15 cellular contexts compared by ENCODE assay signal in the genomic region with DNA sequence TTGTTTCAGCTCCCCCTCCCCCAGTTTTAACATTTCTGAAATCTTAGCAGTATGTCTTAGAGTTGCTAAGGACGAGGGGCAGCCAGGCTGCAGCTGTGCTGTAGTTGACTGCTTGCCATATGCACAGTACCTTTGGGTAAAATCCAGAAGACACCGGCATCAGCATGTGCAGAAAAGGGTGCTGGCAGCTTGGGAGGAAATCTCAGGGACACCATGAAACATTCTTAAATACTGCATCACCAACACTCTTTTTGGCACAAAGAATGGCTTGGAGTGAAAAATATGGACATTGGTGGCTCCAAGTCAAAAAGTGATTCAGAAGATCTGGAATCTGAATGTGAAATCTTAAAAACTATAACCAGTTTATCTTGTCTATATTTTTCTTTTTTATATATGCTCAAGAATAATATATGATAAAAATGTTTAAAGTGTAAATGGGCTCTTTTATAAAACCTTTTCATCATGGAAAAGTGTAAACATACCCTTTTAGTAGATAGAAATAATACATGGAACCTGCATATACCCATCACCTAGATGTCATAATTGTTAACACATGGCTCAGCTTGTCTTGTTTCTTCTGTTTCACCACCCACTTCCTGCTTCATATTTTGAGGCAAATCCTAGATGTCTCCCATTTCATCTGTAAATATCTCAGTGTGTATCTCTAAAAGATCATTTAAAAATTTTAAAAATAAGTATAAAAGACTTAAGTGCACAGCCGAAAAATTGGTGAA. TPM values are rescaled to one million over a fixed set of nuclear protein-coding genes. Genes with fewer than 3 reads are reported as not detected.
A peak's percentile ranks its signal among the peaks of the same experiment; 100 is the strongest.
DNase-seq lines count a peak whose midpoint lies in the region; ATAC-seq and TF ChIP-seq lines count a peak whose summit lies in the region.
"Had no signal": no experiment of that assay in that cellular context is flagged by ENCODE, and none has a peak within 500 bp of the region (broad histone marks: within the 10 kb centered on the region; RNA-seq: fewer than 3 reads in every experiment).

No MANE protein-coding gene starts in this region.

- H2AFZ ChIP-seq in SK-N-SH (ENCODE audit: low read depth), result no peak overlapping the region

- H3K9me3 Mint-ChIP-seq in CD8-positive, alpha-beta T cell, result no peaks in the 10 kb centered on the region
- H3K9me3 Mint-ChIP-seq: activated T-helper 2 cell treated with anti-CD3 and anti-CD28 coated beads, Interferon-gamma antibody, Interleukin-2, Interleukin-4, amounts not matched to agents 10 μg/mL and 5 μg/mL and 100 μg/mL, durations not matched to agents 14 hours and 24 hours and 36 hours; dendritic cell treated with granulocyte-macrophage colony-stimulating factor and Interleukin-4, amounts not matched to agents 40 ng/mL and 50 ng/mL, for 4 days had no signal

- peaks cover 51% of the 10 kb centered on the region for H3K36me3 Mint-ChIP-seq in CD8-positive, alpha-beta T cell

- no peak for TF ChIP-seq RAD21 in SK-N-SH (IDR thresholded peaks at IDR 0.05; ENCODE audit: low read length)

- no peak for DNase-seq in CD8-positive, alpha-beta T cell
- DNase-seq in SK-N-SH, result no peak
- DNase-seq in fibroblast of gingiva (ENCODE audit: low read depth), result peak; percentile 81
- peak; percentile 21 for DNase-seq in occipital lobe (lab: John Stamatoyannopoulos, UW)
- DNase-seq in NCI-H2081 (lab: John Stamatoyannopoulos, UW), result no peak
- DNase-seq in upper lobe of right lung, result no peak
- no peak for DNase-seq in GM20000 (ENCODE audit: low spot score)
- DNase-seq: activated CD4-positive, alpha-beta T cell treated with anti-CD3 and anti-CD28 coated beads for 4 hours; head of caudate nucleus; NCI-H1694 had no signal

- H3K36me3 ChIP-seq in CD8-positive, alpha-beta T cell (ENCODE audit: insufficient read depth, low read length), result no peaks in the 10 kb centered on the region
- peaks cover 28 to 41% of the 10 kb centered on the region in 2 experiments for H3K36me3 ChIP-seq in SK-N-SH (replicated peaks in 1 of 2; ENCODE audit: control insufficient read depth in 1 of 2, insufficient read depth in 2 of 2, low read length in 1 of 2)
- peaks cover 15% of the 10 kb centered on the region for H3K36me3 ChIP-seq in upper lobe of right lung

- TF ChIP-seq CTCF in CD8-positive, alpha-beta T cell (IDR thresholded peaks at IDR 0.05), result no peak
- TF ChIP-seq CTCF in SK-N-SH (IDR thresholded peaks at IDR 0.05) (no peak), upper lobe of right lung (IDR thresholded peaks at IDR 0.05) (no peak), GM20000 (IDR thresholded peaks at IDR 0.05; ENCODE audit: extremely low read depth, missing control alignments) (no peak)

- no peaks in the 10 kb centered on the region for H4K20me1 ChIP-seq in SK-N-SH (ENCODE audit: insufficient read depth)

- POLR2A ChIA-PET in CD8-positive, alpha-beta T cell (lab: Charles Lee), result interaction anchor here (1.8 to 2.1 kb wide), 2 partner anchors 12 to 45 kb away, joined by 6 to 10 read pairs; a partner anchor contains a TSS
- POLR2A ChIA-PET in SK-N-SH (lab: Yijun Ruan, JAX), result no interaction called here

- no peak overlapping the region; the same call in 1 of the 2 replicates for H3K9ac ChIP-seq in SK-N-SH

- CTCF ChIA-PET in CD8-positive, alpha-beta T cell (lab: Charles Lee), result interaction anchor here (0.8 to 2.3 kb wide), 6 partner anchors 13 to 77 kb away, joined by 3 to 11 read pairs (median 4); no protein-coding TSS in a partner anchor
- CTCF ChIA-PET in SK-N-SH (lab: Yijun Ruan, JAX), result interaction anchor here (0.7 to 2.7 kb wide), 11 partner anchors 10 to 146 kb away, joined by 3 to 20 read pairs (median 4); no protein-coding TSS in a partner anchor

- TF ChIP-seq EP300 in SK-N-SH (IDR thresholded peaks at IDR 0.05; ENCODE audit: borderline replicate concordance in 1 of 2, low read depth in 1 of 2, low read length in 1 of 2), result peak in 1 of 2 experiments; percentile 57; a peak in 1 of 4 replicates

- ATAC-seq in CD8-positive, alpha-beta T cell, result no peak
- ATAC-seq in HG03432 (IDR thresholded peaks at IDR 0.05; ENCODE audit: unreplicated experiment), result no peak
- no peak for ATAC-seq in upper lobe of right lung

- peaks cover 87% of the 10 kb centered on the region for H3K4me1 Mint-ChIP-seq in CD8-positive, alpha-beta T cell (ENCODE audit: low read depth)

- WGBS in SK-N-SH (ENCODE audit: low lambda C conversion rate), result 36% methylated on average over 3 of the region's 3 CpGs

- H3K4me2 ChIP-seq in SK-N-SH, result peak overlapping the region; percentile 49; the same call in 1 of the 2 replicates

- H3K79me2 ChIP-seq in SK-N-SH (ENCODE audit: insufficient read depth), result no peaks in the 10 kb centered on the region

- no peaks in the 10 kb centered on the region for H3K27me3 ChIP-seq in CD8-positive, alpha-beta T cell (ENCODE audit: insufficient read depth, low read length)
- no peaks in the 10 kb centered on the region for H3K27me3 ChIP-seq in SK-N-SH (ENCODE audit: insufficient read depth)
- no peaks in the 10 kb centered on the region for H3K27me3 ChIP-seq in upper lobe of right lung

- H3K9me3 ChIP-seq in CD8-positive, alpha-beta T cell (ENCODE audit: low read length), result no peaks in the 10 kb centered on the region
- no peaks in the 10 kb centered on the region for H3K9me3 ChIP-seq in SK-N-SH
- H3K9me3 ChIP-seq in upper lobe of right lung, result no peaks in the 10 kb centered on the region

- intact Hi-C loops in CD8-positive, alpha-beta T cell (cut with DNase I, micrococcal nuclease), result loop anchor here in 1 of 2 experiments (2.0 kb wide), 1 partner anchor 45 kb away; a partner anchor contains a TSS
- intact Hi-C loops in upper lobe of right lung (cut with DNase I), result no loop called here

- H3K4me1 ChIP-seq in CD8-positive, alpha-beta T cell (ENCODE audit: insufficient read depth, low read length), result peaks cover 96% of the 10 kb centered on the region
- peaks cover 11 to 17% of the 10 kb centered on the region in 2 experiments; a peak in 3 of 4 replicates for H3K4me1 ChIP-seq in SK-N-SH (ENCODE audit: control insufficient read depth in 1 of 2, insufficient read depth in 2 of 2, low read depth in 1 of 2, low read length in 1 of 2)
- peaks cover 49% of the 10 kb centered on the region for H3K4me1 ChIP-seq in upper lobe of right lung

- peak overlapping the region; percentile 88 for H3K27ac Mint-ChIP-seq in CD8-positive, alpha-beta T cell
- H3K27ac Mint-ChIP-seq: activated T-helper 2 cell treated with anti-CD3 and anti-CD28 coated beads, Interferon-gamma antibody, Interleukin-2, Interleukin-4, amounts not matched to agents 10 μg/mL and 5 μg/mL and 100 μg/mL, durations not matched to agents 14 hours and 24 hours and 36 hours; dendritic cell treated with granulocyte-macrophage colony-stimulating factor and Interleukin-4, amounts not matched to agents 40 ng/mL and 50 ng/mL, for 4 days had no signal

- no peak overlapping the region for H3K4me3 Mint-ChIP-seq in CD8-positive, alpha-beta T cell
- H3K4me3 Mint-ChIP-seq: dendritic cell treated with granulocyte-macrophage colony-stimulating factor and Interleukin-4, amounts not matched to agents 40 ng/mL and 50 ng/mL, for 4 days had no signal

- H3K27ac ChIP-seq in CD8-positive, alpha-beta T cell (ENCODE audit: low read depth, low read length), result peak overlapping the region; percentile 26
- H3K27ac ChIP-seq in SK-N-SH (ENCODE audit: low read depth in 2 of 2, low read length in 1 of 2) (peak overlapping the region; percentile 64 to 83; a peak in 3 of 4 replicates), upper lobe of right lung (no peak overlapping the region)

- no peaks in the 10 kb centered on the region for H3K9me2 ChIP-seq in SK-N-SH

- H3K4me3 ChIP-seq in CD8-positive, alpha-beta T cell (ENCODE audit: low read depth, low read length), result no peak overlapping the region
- H3K4me3 ChIP-seq in SK-N-SH (ENCODE audit: low read depth in 2 of 2, low read length in 1 of 2) (peak overlapping the region in 1 of 2 experiments; percentile 4; a peak in 1 of 4 replicates), upper lobe of right lung (no peak overlapping the region)

- H3K27me3 Mint-ChIP-seq in CD8-positive, alpha-beta T cell (ENCODE audit: low read depth), result no peaks in the 10 kb centered on the region
- H3K27me3 Mint-ChIP-seq: dendritic cell treated with granulocyte-macrophage colony-stimulating factor and Interleukin-4, amounts not matched to agents 40 ng/mL and 50 ng/mL, for 4 days had no signal

- peaks cover 34% of the 10 kb centered on the region for H3F3A ChIP-seq in SK-N-SH (replicated peaks; ENCODE audit: insufficient read depth)

TF ChIP-seq in SK-N-SH, 30 proteins besides CTCF, POLR2A, EP300 and RAD21 (continues in another document):
- TF ChIP-seq NRF1 (IDR thresholded peaks at IDR 0.05; ENCODE audit: low read depth, low read length), result no peak
- no peak for TF ChIP-seq GABPA (IDR thresholded peaks at IDR 0.05; ENCODE audit: low read depth)
- TF ChIP-seq RFX5 (IDR thresholded peaks at IDR 0.05; ENCODE audit: low read length), result no peak
- no peak for TF ChIP-seq MXI1 (IDR thresholded peaks at IDR 0.05; ENCODE audit: low read depth, low read length)
- TF ChIP-seq JUND (IDR thresholded peaks at IDR 0.05), result peak; percentile 57
- TF ChIP-seq YY1 (IDR thresholded peaks at IDR 0.05; ENCODE audit: low read depth), result no peak
- TF ChIP-seq, protein P1, sequence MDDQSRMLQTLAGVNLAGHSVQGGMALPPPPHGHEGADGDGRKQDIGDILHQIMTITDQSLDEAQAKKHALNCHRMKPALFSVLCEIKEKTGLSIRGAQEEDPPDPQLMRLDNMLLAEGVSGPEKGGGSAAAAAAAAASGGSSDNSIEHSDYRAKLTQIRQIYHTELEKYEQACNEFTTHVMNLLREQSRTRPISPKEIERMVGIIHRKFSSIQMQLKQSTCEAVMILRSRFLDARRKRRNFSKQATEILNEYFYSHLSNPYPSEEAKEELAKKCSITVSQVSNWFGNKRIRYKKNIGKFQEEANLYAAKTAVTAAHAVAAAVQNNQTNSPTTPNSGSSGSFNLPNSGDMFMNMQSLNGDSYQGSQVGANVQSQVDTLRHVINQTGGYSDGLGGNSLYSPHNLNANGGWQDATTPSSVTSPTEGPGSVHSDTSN (IDR thresholded peaks at IDR 0.05), result peak; percentile 35; the same call in 1 of the 2 replicates
- TF ChIP-seq FOXJ3 (CRISPR knock-in tag; IDR thresholded peaks at IDR 0.05), result no peak

RNA-seq across cellular contexts. Expression of a gene that starts 34.4 kb away (rescaled TPM):
- total RNA-seq in CD8-positive, alpha-beta T cell, result not detected
- not detected in 2 replicates for polyA plus RNA-seq in SK-N-SH (2012; rRNA removed)
- polyA plus RNA-seq in SK-N-SH (2012; cell fraction: cytosol; rRNA removed), result 0.04 TPM in 1 of 2 replicates, not detected in the other
- polyA plus RNA-seq in SK-N-SH (2012; cell fraction: nucleus; rRNA removed), result not detected in 2 replicates
- total RNA-seq in occipital lobe (not detected), upper lobe of right lung (not detected)
- total RNA-seq: activated T-helper 2 cell treated with anti-CD3 and anti-CD28 coated beads, Interferon-gamma antibody, Interleukin-2, Interleukin-4, amounts not matched to agents 10 μg/mL and 5 μg/mL and 100 μg/mL, durations not matched to agents 14 hours and 24 hours and 36 hours; lung microvascular endothelial cell; posterior vena cava had no signal

RNA-seq across cellular contexts. Expression of a gene that starts 41.3 kb away (rescaled TPM):
- total RNA-seq in CD8-positive, alpha-beta T cell, result not detected
- polyA plus RNA-seq in SK-N-SH (2012; rRNA removed), result 291 and 339 TPM in 2 replicates
- polyA plus RNA-seq in SK-N-SH (2012; cell fraction: cytosol; rRNA removed), result 289 and 306 TPM in 2 replicates
- polyA plus RNA-seq in SK-N-SH (2012; cell fraction: nucleus; rRNA removed), result 141 and 235 TPM in 2 replicates
- total RNA-seq in occipital lobe (58.5 TPM), upper lobe of right lung (83.8 TPM)
- total RNA-seq: activated T-helper 2 cell treated with anti-CD3 and anti-CD28 coated beads, Interferon-gamma antibody, Interleukin-2, Interleukin-4, amounts not matched to agents 10 μg/mL and 5 μg/mL and 100 μg/mL, durations not matched to agents 14 hours and 24 hours and 36 hours had no signal

RNA-seq across cellular contexts. Expression of a gene that starts 45.5 kb away (rescaled TPM):
- total RNA-seq in CD8-positive, alpha-beta T cell, result 10 to 100 TPM; 23.6 to 24.6 TPM
- polyA plus RNA-seq in SK-N-SH (2012; rRNA removed), result 8.4 and 10.6 TPM in 2 replicates
- 10.7 and 11.2 TPM in 2 replicates for polyA plus RNA-seq in SK-N-SH (2012; cell fraction: cytosol; rRNA removed)
- polyA plus RNA-seq in SK-N-SH (2012; cell fraction: nucleus; rRNA removed), result 13.1 and 19.2 TPM in 2 replicates
- total RNA-seq in occipital lobe (40.6 TPM), upper lobe of right lung (59.9 TPM)

Comparison
In these comparisons a context has a peak if more than half of its experiments do, and no peak if none do; other contexts are left out.
1. DNase-seq: peak in fibroblast of gingiva (single experiment) and occipital lobe (single experiment); none in CD8-positive, alpha-beta T cell (0 of 7), SK-N-SH (single experiment), NCI-H2081 (0 of 2), upper lobe of right lung (single experiment) and GM20000 (single experiment).
2. RNA of a gene that starts 41.3 kb away (total RNA-seq): 83.8 TPM in upper lobe of right lung (single experiment) and 58.5 TPM in occipital lobe (single experiment); not detected in CD8-positive, alpha-beta T cell; every median in the first group is over 10 times any median in the second.